In the genomic region with DNA sequence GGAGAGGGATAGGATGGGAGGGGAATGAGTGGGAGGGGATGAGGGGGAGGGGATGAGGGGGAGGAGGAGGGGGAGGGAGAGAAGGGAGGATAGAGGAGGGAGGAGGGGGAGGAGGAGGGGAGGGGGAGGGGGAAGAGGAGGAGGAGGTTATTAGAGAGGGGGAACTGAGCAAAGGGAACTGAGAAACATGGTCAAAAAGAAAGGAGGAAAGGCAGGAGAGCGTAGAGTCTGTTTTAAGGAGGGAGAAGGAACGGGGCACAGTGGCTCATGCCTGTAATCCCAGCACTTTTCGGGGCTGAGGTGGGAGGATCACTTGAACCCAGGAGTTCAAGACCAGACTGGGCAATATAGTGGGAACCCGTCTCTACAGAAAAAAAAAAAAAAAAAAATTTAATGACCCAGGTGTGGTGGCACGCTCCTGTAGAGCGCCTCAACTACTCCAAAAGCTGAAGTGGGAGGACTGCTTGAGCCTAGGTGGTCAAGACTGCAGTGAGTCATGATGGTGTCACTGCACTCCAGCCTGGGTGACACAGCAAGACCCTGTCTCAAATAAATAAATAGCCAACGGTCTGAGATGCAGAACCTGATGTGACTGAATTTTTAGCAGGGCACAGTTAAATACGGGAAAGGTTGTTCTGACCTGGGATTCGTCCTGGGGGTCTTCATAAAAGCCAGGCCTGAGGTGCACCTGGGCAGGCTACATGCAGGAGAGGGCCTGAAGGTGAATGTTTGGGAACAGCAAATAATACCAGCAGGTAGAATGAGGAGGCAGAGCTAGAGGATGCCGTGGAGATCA, we compare ENCODE assay signal across 1 cellular context.
A peak's percentile ranks its signal among the peaks of the same experiment; 100 is the strongest.
TF ChIP-seq lines count a peak whose summit lies in the region.

No MANE protein-coding gene starts in this region.

TF ChIP-seq in GM12878, 131 proteins besides CTCF, POLR2A, EP300 and RAD21:
- TF ChIP-seq NBN (IDR thresholded peaks at IDR 0.05), result 0 out of 2 replicates have a peak, but pooled peaks have one; percentile 18
- no peak for TF ChIP-seq USF2 (IDR thresholded peaks at IDR 0.05; ENCODE audit: borderline replicate concordance, low read depth, low read length)
- 0 out of 2 replicates have a peak, but pooled peaks have one; percentile 34 for TF ChIP-seq MTA2 (IDR thresholded peaks at IDR 0.05; ENCODE audit: low read depth)
- peak in 1 of 2 experiments; percentile 28; a peak in 2 of 4 replicates for TF ChIP-seq IKZF2 (IDR thresholded peaks at IDR 0.05)
- peak; percentile 70; the same call in 1 of the 2 replicates for TF ChIP-seq SPI1 (IDR thresholded peaks at IDR 0.05; ENCODE audit: borderline replicate concordance, insufficient read depth, low read depth, low read length)
